ENCODE assay signal across 8 cellular contexts in the genomic region with DNA sequence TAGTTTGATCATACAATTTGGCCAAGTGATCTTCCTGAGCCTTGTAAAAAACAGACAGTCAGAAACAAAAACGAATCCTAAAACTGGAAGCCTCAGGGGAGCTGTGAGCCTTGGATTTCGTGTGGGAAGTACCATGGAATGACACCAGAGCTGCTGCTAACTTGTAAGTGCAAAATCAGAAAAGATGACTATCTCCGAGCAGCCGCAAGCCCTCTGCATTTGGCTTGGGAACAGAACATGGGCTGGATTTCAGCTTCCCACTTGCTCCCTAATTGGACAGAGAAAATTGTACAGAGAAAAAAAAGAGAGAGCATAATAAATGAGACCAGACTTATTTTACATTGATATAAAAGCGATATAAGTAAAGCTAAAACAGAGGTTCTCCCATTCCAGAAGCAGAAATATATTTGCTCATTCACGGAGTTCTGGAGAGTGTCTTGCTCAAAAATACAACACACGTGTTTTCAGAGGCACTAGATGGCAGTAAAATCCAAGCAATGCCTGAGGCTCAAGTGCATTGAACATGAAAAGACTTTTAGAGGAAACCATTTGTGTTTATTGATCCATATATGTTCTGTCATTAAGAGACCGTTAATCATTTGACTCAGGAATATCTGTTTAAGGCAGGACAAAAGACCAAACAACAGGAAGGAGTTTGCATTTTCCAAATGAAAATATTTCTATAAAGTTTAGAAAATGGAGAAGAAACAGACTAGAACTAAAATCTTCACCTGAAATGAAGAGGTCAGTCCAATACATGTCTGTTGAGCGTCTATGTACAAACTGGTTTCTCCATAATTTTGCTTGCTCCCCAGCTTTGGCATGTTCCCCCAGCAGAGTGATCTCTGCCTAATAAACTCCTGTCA.
DNase-seq lines count a peak whose midpoint lies in the region; ATAC-seq, FAIRE-seq and TF ChIP-seq lines count a peak whose summit lies in the region.

No MANE protein-coding gene starts in this region.

- DNase-seq in DND-41 (no peak), LoVo (ENCODE audit: low spot score) (peak; percentile 37), astrocyte (ENCODE audit: low read depth) (peak; percentile 13), kidney tubule cell (ENCODE audit: low spot score) (peak; percentile 53), T-cell (no peak), mesenteric fat pad (ENCODE audit: low spot score) (no peak)

- H4K20me1 ChIP-seq in DND-41 (ENCODE audit: insufficient read depth, low read length) (no peaks in the 10 kb centered on the region), astrocyte (ENCODE audit: insufficient read depth, low read length) (no peaks in the 10 kb centered on the region)

- no peak overlapping the region for H3K27ac ChIP-seq in DND-41 (ENCODE audit: low read length)
- H3K27ac ChIP-seq in astrocyte (ENCODE audit: low read depth, low read length) = no peak overlapping the region

- H3K27ac Mint-ChIP-seq in astrocyte (ENCODE audit: unreplicated experiment) (no peak overlapping the region), T-cell (no peak overlapping the region)

- H2AFZ ChIP-seq in DND-41 (ENCODE audit: low read depth, low read length) (no peak overlapping the region), astrocyte (ENCODE audit: low read depth, low read length) (peak overlapping the region; percentile 41)

- H3K4me3 Mint-ChIP-seq in astrocyte (ENCODE audit: unreplicated experiment) (no peak overlapping the region), T-cell (no peak overlapping the region)

- TF ChIP-seq CTCF in DND-41 (IDR thresholded peaks at IDR 0.05; ENCODE audit: borderline replicate concordance, extremely low read depth, low read length, poor library complexity, severe bottlenecking) (peak; percentile 51), astrocyte (IDR thresholded peaks at IDR 0.05; ENCODE audit: insufficient read depth, low read depth, low read length) (peak; percentile 54)

- H3K4me1 ChIP-seq in DND-41 (ENCODE audit: insufficient read depth, low read length) (no peaks in the 10 kb centered on the region), astrocyte (ENCODE audit: insufficient read depth, low read length) (no peaks in the 10 kb centered on the region)

- H3K4me2 ChIP-seq in DND-41 (ENCODE audit: insufficient read depth, low read length) (no peak overlapping the region), astrocyte (ENCODE audit: low read length) (peak overlapping the region; percentile 11)

- H3K27me3 ChIP-seq in DND-41 (ENCODE audit: insufficient read depth, low read length, poor library complexity) (no peaks in the 10 kb centered on the region), astrocyte (ENCODE audit: insufficient read depth, low read length) (peaks cover 4% of the 10 kb centered on the region)

- POLR2A ChIA-PET in T-cell (lab: Charles Lee) = no interaction called here

- no peak for ATAC-seq in DND-41 (ENCODE audit: insufficient read depth, low read depth)
- ATAC-seq in GM18907 (IDR thresholded peaks at IDR 0.05; ENCODE audit: unreplicated experiment) = no peak
- ATAC-seq in T-cell (replicated peaks in 1 of 4) = no peak
- no peak for ATAC-seq in HG02642 (IDR thresholded peaks at IDR 0.05; ENCODE audit: poor library complexity, unreplicated experiment)

- H3K9me3 Mint-ChIP-seq in astrocyte (ENCODE audit: unreplicated experiment) (no peaks in the 10 kb centered on the region), T-cell (no peaks in the 10 kb centered on the region)

- H3K36me3 ChIP-seq in DND-41 (ENCODE audit: insufficient read depth, low read length) (no peaks in the 10 kb centered on the region), astrocyte (ENCODE audit: insufficient read depth, low read length) (no peaks in the 10 kb centered on the region)

- no peak overlapping the region for H3K4me3 ChIP-seq in DND-41 (ENCODE audit: low read depth in 1 of 2, low read length in 2 of 2)
- no peak overlapping the region for H3K4me3 ChIP-seq in astrocyte (ENCODE audit: insufficient read depth, low read depth, low read length)

- no peaks in the 10 kb centered on the region for H3K9me3 ChIP-seq in DND-41 (ENCODE audit: insufficient read depth, low read length, severe bottlenecking)
- no peaks in the 10 kb centered on the region for H3K9me3 ChIP-seq in astrocyte (ENCODE audit: insufficient read depth, low read depth, low read length)

- H3K36me3 Mint-ChIP-seq in astrocyte (ENCODE audit: low read depth, unreplicated experiment) (no peaks in the 10 kb centered on the region), T-cell (no peaks in the 10 kb centered on the region)

- FAIRE-seq in astrocyte (lab: Jason Lieb, UNC) = no peak

- CTCF ChIA-PET in T-cell (lab: Charles Lee) = no interaction called here

- H3K9ac ChIP-seq in DND-41 (ENCODE audit: low read depth, low read length) (no peak overlapping the region), astrocyte (ENCODE audit: low read length) (no peak overlapping the region)

- H3K4me1 Mint-ChIP-seq in astrocyte (ENCODE audit: low read depth, unreplicated experiment) = no peaks in the 10 kb centered on the region
- peaks cover 0 to 2% (median 0%) of the 10 kb centered on the region in 3 donors for H3K4me1 Mint-ChIP-seq in T-cell

- H3K79me2 ChIP-seq in DND-41 (ENCODE audit: insufficient read depth, low read length) = no peaks in the 10 kb centered on the region
- H3K79me2 ChIP-seq in astrocyte (ENCODE audit: insufficient read depth, low read length) = no peaks in the 10 kb centered on the region

- H3K27me3 Mint-ChIP-seq in astrocyte (ENCODE audit: low read depth, unreplicated experiment) (peaks cover 7% of the 10 kb centered on the region), T-cell (peaks cover 14 to 15% of the 10 kb centered on the region in 2 donors)

Comparison
In these comparisons a context has a peak if more than half of its experiments do, and no peak if none do; other contexts are left out.
1. DNase-seq: peak in LoVo (single experiment), astrocyte (single experiment) and kidney tubule cell (single experiment); none in DND-41 (single experiment), T-cell (0 of 34) and mesenteric fat pad (single experiment).